2 cellular contexts compared by ENCODE assay signal in genomic region chr19:4472174-4472974, GRCh38.
TF ChIP-seq lines count a peak whose summit lies in the region.

Gene HDGFL2, plus strand, starts transcription at chr19:4472297. Its CDS starts 54 bp downstream, at chr19:4472351.

TF ChIP-seq in IMR-90, 13 proteins besides CTCF, POLR2A, EP300 and RAD21:
- TF ChIP-seq BHLHE40 (IDR thresholded peaks at IDR 0.05; ENCODE audit: low read depth, low read length) = no peak
- TF ChIP-seq MAFK (IDR thresholded peaks at IDR 0.05; ENCODE audit: low read depth, low read length) = no peak
- no peak for TF ChIP-seq NFE2L2 (IDR thresholded peaks at IDR 0.05; ENCODE audit: low read depth, low read length)
- TF ChIP-seq MAZ (IDR thresholded peaks at IDR 0.05; ENCODE audit: borderline replicate concordance, low read depth, low read length) = peak; percentile 23; the same call in 1 of the 2 replicates
- TF ChIP-seq MXI1 (IDR thresholded peaks at IDR 0.05; ENCODE audit: borderline replicate concordance, low read depth, low read length) = no peak
- TF ChIP-seq RCOR1 (IDR thresholded peaks at IDR 0.05; ENCODE audit: insufficient replicate concordance, low read length) = no peak
- TF ChIP-seq CHD1 (IDR thresholded peaks at IDR 0.05; ENCODE audit: low read depth, low read length) = no peak

TF ChIP-seq in GM12878, 131 proteins besides CTCF, POLR2A, EP300 and RAD21:
- TF ChIP-seq HDAC2 (IDR thresholded peaks at IDR 0.05) (no peak), EGR1 (IDR thresholded peaks at IDR 0.05; ENCODE audit: borderline replicate concordance in 1 of 2, low read depth in 2 of 2, low read length in 2 of 2) (peak in 1 of 2 experiments; percentile 84; a peak in 2 of 3 replicates)
